In the genomic region with DNA sequence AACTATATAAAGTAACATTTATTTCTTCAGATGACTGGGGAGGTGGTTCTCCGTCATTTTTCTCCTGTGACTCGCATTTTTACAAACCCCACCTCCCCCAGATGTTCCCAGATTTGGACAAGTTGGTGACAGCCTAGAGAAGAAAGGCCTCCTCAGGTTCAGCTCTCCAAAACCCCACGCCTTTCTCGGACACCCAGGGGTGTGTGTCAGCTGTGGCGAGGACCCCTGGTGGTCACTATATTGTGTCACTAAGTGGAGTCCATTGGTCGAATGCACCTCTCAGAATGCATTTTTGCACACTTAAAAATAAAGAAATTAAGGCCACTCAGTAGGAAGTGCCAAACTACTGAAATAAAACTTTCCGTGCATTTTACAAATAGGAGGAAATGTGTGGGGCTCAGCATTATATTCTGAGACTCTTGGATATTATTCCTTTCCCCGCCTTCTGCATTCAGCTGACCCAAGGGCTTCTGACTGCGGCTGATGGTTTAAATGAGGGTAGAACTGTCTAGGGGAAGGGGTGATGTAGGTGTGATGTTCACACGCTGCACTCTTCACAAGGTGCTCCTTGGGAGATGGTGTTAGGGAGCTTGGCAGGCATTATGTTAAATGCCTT, we compare ENCODE assay signal across 8 cellular contexts. TPM values are rescaled to one million over a fixed set of nuclear protein-coding genes. Genes with fewer than 3 reads are reported as not detected.
DNase-seq lines count a peak whose midpoint lies in the region.

No MANE protein-coding gene starts in this region.

- peak; percentile 49 for DNase-seq in DMS 273 (lab: John Stamatoyannopoulos, UW; ENCODE audit: unreplicated experiment)
- DNase-seq in DMS 273 treated with DMSO at 0.1 percent for 48 hours (lab: John Stamatoyannopoulos, UW), result no peak
- DNase-seq in HK-2 (ENCODE audit: unreplicated experiment), result peak; percentile 13
- peak; percentile 25 for DNase-seq in activated CD4-positive, alpha-beta T cell treated with anti-CD3 and anti-CD28 coated beads, Interleukin-2, amount 10 ng/mL, durations not matched to agents 7 days and 5 days
- peak; percentile 31 for DNase-seq in fibroblast of gingiva (ENCODE audit: low read depth)
- peak; percentile 22 for DNase-seq in pulmonary artery endothelial cell (ENCODE audit: low read depth, low spot score)
- DNase-seq in KG1 (lab: John Stamatoyannopoulos, UW), result no peak
- DNase-seq in putamen (ENCODE audit: low spot score), result no peak

- CTCF ChIA-PET in activated CD4-positive, alpha-beta T cell treated with anti-CD3 and anti-CD28 coated beads, Interleukin-2, amount 10 ng/mL, durations not matched to agents 7 days and 5 days (lab: Charles Lee), result interaction anchor here (2.1 to 2.6 kb wide), 3 partner anchors 13 to 53 kb away, joined by 5 to 9 read pairs (median 8); no protein-coding TSS in a partner anchor

- no peak overlapping the region for H3K4me3 Mint-ChIP-seq in activated CD4-positive, alpha-beta T cell treated with anti-CD3 and anti-CD28 coated beads, Interleukin-2, amount 10 ng/mL, durations not matched to agents 7 days and 5 days

- H3K9me3 Mint-ChIP-seq in activated CD4-positive, alpha-beta T cell treated with anti-CD3 and anti-CD28 coated beads, Interleukin-2, amount 10 ng/mL, durations not matched to agents 7 days and 5 days, result no peaks in the 10 kb centered on the region

- H3K27me3 Mint-ChIP-seq in activated CD4-positive, alpha-beta T cell treated with anti-CD3 and anti-CD28 coated beads, Interleukin-2, amount 10 ng/mL, durations not matched to agents 7 days and 5 days, result no peaks in the 10 kb centered on the region

- POLR2A ChIA-PET in activated CD4-positive, alpha-beta T cell treated with anti-CD3 and anti-CD28 coated beads, Interleukin-2, amount 10 ng/mL, durations not matched to agents 7 days and 5 days (lab: Charles Lee), result no interaction called here

- H3K36me3 Mint-ChIP-seq in activated CD4-positive, alpha-beta T cell treated with anti-CD3 and anti-CD28 coated beads, Interleukin-2, amount 10 ng/mL, durations not matched to agents 7 days and 5 days (ENCODE audit: low read depth), result peaks cover 19% of the 10 kb centered on the region

- H3K4me1 Mint-ChIP-seq in activated CD4-positive, alpha-beta T cell treated with anti-CD3 and anti-CD28 coated beads, Interleukin-2, amount 10 ng/mL, durations not matched to agents 7 days and 5 days, result peaks cover 5% of the 10 kb centered on the region

- H3K27ac Mint-ChIP-seq in activated CD4-positive, alpha-beta T cell treated with anti-CD3 and anti-CD28 coated beads, Interleukin-2, amount 10 ng/mL, durations not matched to agents 7 days and 5 days, result no peak overlapping the region

RNA-seq across cellular contexts. Expression of gene ACO1, which starts 47.6 kb away (rescaled TPM):
- 1 to 10 TPM; 8.1 to 8.6 TPM for total RNA-seq in activated CD4-positive, alpha-beta T cell treated with anti-CD3 and anti-CD28 coated beads, Interleukin-2, amount 10 ng/mL, durations not matched to agents 7 days and 5 days
- 49.1 and 90.9 TPM in 2 replicates for total RNA-seq in pulmonary artery endothelial cell

Comparison
In these comparisons a context has a peak if more than half of its experiments do, and no peak if none do; other contexts are left out.
1. DNase-seq: peak in DMS 273 (single experiment), HK-2 (single experiment), activated CD4-positive, alpha-beta T cell treated with anti-CD3 and anti-CD28 coated beads, Interleukin-2, amount 10 ng/mL, durations not matched to agents 7 days and 5 days (single experiment), fibroblast of gingiva (single experiment) and pulmonary artery endothelial cell (single experiment); none in DMS 273 treated with DMSO at 0.1 percent for 48 hours (single experiment), KG1 (single experiment) and putamen (single experiment).